In the genomic region with DNA sequence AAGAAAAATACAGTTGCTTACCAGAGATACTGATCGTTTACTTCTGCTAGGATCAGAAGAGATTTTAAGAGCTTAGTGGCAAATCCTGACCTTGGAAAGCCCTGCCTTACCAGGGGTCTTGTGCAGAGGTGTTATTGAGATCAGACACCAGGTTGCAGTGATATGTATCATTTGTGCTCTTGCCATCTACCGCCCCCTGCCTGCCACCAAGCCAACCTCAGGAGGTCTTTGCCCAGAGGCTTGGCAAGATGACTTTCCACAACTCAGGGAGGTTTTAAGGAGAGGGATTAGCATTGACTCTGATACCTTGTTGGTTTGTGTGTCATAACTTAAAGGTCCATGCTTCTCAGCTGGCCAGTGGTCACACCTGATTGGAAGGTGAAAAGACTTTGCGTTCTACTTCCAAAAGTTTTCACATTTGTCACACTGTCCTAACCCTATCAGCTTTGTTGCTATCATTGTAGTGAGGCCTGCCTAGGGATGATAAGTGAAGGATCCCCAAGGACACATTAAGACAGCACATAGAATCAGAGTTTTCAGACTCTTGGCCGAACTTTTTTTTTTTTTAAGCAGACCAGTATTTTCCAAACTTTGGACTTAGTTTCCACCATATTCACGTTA, we compare ENCODE assay signal across 8 cellular contexts. TPM values are rescaled to one million over a fixed set of nuclear protein-coding genes. Genes with fewer than 3 reads are reported as not detected.
DNase-seq lines count a peak whose midpoint lies in the region; ATAC-seq and TF ChIP-seq lines count a peak whose summit lies in the region.

No MANE protein-coding gene starts in this region.

- ATAC-seq in GM19351 (IDR thresholded peaks at IDR 0.05; ENCODE audit: unreplicated experiment): peak; percentile 78

- H3K27me3 ChIP-seq in BLaER1: no peaks in the 10 kb centered on the region
- no peaks in the 10 kb centered on the region for H3K27me3 ChIP-seq in kidney epithelial cell (ENCODE audit: control insufficient read depth, insufficient read depth, low read length)

- peak overlapping the region; percentile 48 for H3K4me2 ChIP-seq in BLaER1

- H3K4me3 ChIP-seq in BLaER1 (no peak overlapping the region), kidney epithelial cell (ENCODE audit: low read depth, low read length) (no peak overlapping the region)

- H3K9ac ChIP-seq in BLaER1: no peak overlapping the region

- no peaks in the 10 kb centered on the region for H3K9me3 ChIP-seq in BLaER1

- peaks cover 67% of the 10 kb centered on the region for H4K20me1 ChIP-seq in BLaER1

- DNase-seq in HT1080 (ENCODE audit: low read depth): peak; percentile 61
- peak; percentile 23 for DNase-seq in T-helper 22 cell (ENCODE audit: low read depth)
- peak; percentile 47 for DNase-seq in astrocyte of the hippocampus (ENCODE audit: low read depth, low spot score)
- DNase-seq in kidney epithelial cell (ENCODE audit: low read depth): no peak
- DNase-seq in stimulated activated CD8-positive, alpha-beta memory T cell treated with anti-CD3 and anti-CD28 coated beads, Interleukin-15, amount 100 ng/mL, for 1 hour (ENCODE audit: low read depth): peak; percentile 40
- DNase-seq in cortex of kidney (lab: John Stamatoyannopoulos, UW): no peak

- H3K4me1 ChIP-seq in BLaER1: peaks cover 64% of the 10 kb centered on the region

- H3K27ac ChIP-seq in BLaER1: no peak overlapping the region; the same call in 1 of the 2 replicates

- TF ChIP-seq CTCF in kidney epithelial cell (IDR thresholded peaks at IDR 0.05; ENCODE audit: insufficient read depth, low read length, poor library complexity, severe bottlenecking): peak; percentile 59

- H3K36me3 ChIP-seq in BLaER1 (peaks cover 29% of the 10 kb centered on the region), kidney epithelial cell (ENCODE audit: control insufficient read depth, insufficient read depth, low read length) (no peaks in the 10 kb centered on the region)

RNA-seq across cellular contexts. Expression of a gene that starts 46.2 kb away (rescaled TPM):
- total RNA-seq in HT1080 (2014; rRNA removed; shearing (Covaris generic)): 31.5 and 37.5 TPM in 2 replicates
- polyA plus RNA-seq in HT1080 (2015; cell fraction: cytosol; rRNA removed): 31.5 and 43.5 TPM in 2 replicates
- 43.2 and 43.4 TPM in 2 replicates for polyA plus RNA-seq in HT1080 (2015; cell fraction: nucleus; rRNA removed)
- 32.5 and 38.3 TPM in 2 replicates for total RNA-seq in kidney epithelial cell

Comparison
In these comparisons a context has a peak if more than half of its experiments do, and no peak if none do; other contexts are left out.
1. DNase-seq: peak in HT1080 (single experiment), T-helper 22 cell (single experiment), astrocyte of the hippocampus (single experiment) and stimulated activated CD8-positive, alpha-beta memory T cell treated with anti-CD3 and anti-CD28 coated beads, Interleukin-15, amount 100 ng/mL, for 1 hour (single experiment); none in kidney epithelial cell (single experiment) and cortex of kidney (single experiment).